Comparison of ENCODE assay signal across 18 cellular contexts in genomic region chr4:165814256-165815010, GRCh38. TPM values are rescaled to one million over a fixed set of nuclear protein-coding genes. Genes with fewer than 3 reads are reported as not detected.
A peak's percentile ranks its signal among the peaks of the same experiment; 100 is the strongest.
DNase-seq lines count a peak whose midpoint lies in the region; ATAC-seq and TF ChIP-seq lines count a peak whose summit lies in the region.
"Had no signal": no experiment of that assay in that cellular context is flagged by ENCODE, and none has a peak within 500 bp of the region (broad histone marks: within the 10 kb centered on the region; RNA-seq: fewer than 3 reads in every experiment).

No MANE protein-coding gene starts in this region.

- CTCF ChIA-PET in RWPE1 (lab: Yijun Ruan, JAX): no interaction called here
- CTCF ChIA-PET in T-cell (lab: Charles Lee): no interaction called here

- no peak for ATAC-seq in Right ventricle myocardium superior (ENCODE audit: poor library complexity)
- no peak for ATAC-seq in T-cell (replicated peaks in 1 of 4)
- ATAC-seq in HG03139 (IDR thresholded peaks at IDR 0.05; ENCODE audit: unreplicated experiment): no peak
- ATAC-seq: A549; activated T-cell treated with anti-CD3 and anti-CD28 coated beads, Interleukin-2, amount 50 U/mL, for 4 hours; natural killer cell; right cardiac atrium had no signal

- DNase-seq in NCI-H524 (lab: John Stamatoyannopoulos, UW): peak; percentile 4 to 21
- no peak for DNase-seq in NCI-H524 treated with DMSO at 0.1 percent for 48 hours (lab: John Stamatoyannopoulos, UW)
- peak; percentile 75 for DNase-seq in RWPE1 (ENCODE audit: low spot score)
- DNase-seq in fibroblast of gingiva (ENCODE audit: low read depth): peak; percentile 3
- peak; percentile 24 for DNase-seq in skeletal muscle cell (ENCODE audit: low read depth)
- no peak for DNase-seq in Right ventricle myocardium superior
- DNase-seq in T-cell: no peak
- DNase-seq: activated CD4-positive, alpha-beta T cell treated with anti-CD3 and anti-CD28 coated beads, Interleukin-2, amount 50 U/mL, for 4 hours; activated T-cell treated with anti-CD3 and anti-CD28 coated beads, Interleukin-2, amount 50 U/mL, for 4 hours; erythroblast; natural killer cell; NCI-H2107; right cardiac atrium; SK-N-SH; stimulated activated CD4-positive, alpha-beta T cell treated with anti-CD3 and anti-CD28 coated beads, Interleukin-2, amount 100 ng/mL, for 48 hours; stimulated activated CD8-positive, alpha-beta memory T cell treated with anti-CD3 and anti-CD28 coated beads, Interleukin-4, amount 100 ng/mL, for 48 hours had no signal

- intact Hi-C loops in Right ventricle myocardium superior (cut with DNase I): no loop called here

- no peak overlapping the region for H3K27ac Mint-ChIP-seq in T-cell
- H3K27ac Mint-ChIP-seq: natural killer cell had no signal

- POLR2A ChIA-PET in RWPE1 (lab: Yijun Ruan, JAX; ENCODE audit: low non-redundant PET): no interaction called here
- POLR2A ChIA-PET in T-cell (lab: Charles Lee): no interaction called here

- no peaks in the 10 kb centered on the region for H3K27me3 Mint-ChIP-seq in T-cell

- no peaks in the 10 kb centered on the region for H3K4me1 Mint-ChIP-seq in T-cell
- H3K4me1 Mint-ChIP-seq: natural killer cell had no signal

- no peak overlapping the region for H3K4me3 Mint-ChIP-seq in T-cell
- H3K4me3 Mint-ChIP-seq: activated T-cell treated with anti-CD3 and anti-CD28 coated beads, Interleukin-2, amount 50 U/mL, for 4 hours; natural killer cell had no signal

- no peaks in the 10 kb centered on the region for H3K36me3 Mint-ChIP-seq in T-cell
- H3K36me3 Mint-ChIP-seq: natural killer cell had no signal

- peaks cover 0 to 15% (median 2%) of the 10 kb centered on the region in 3 donors for H3K9me3 Mint-ChIP-seq in T-cell

- no peak for TF ChIP-seq CTCF in RWPE1 (conservative IDR thresholded peaks at IDR 0.05; ENCODE audit: low read depth)

- no peak overlapping the region for H3K4me3 ChIP-seq in skeletal muscle cell (ENCODE audit: low read depth, low read length)
- H3K4me3 ChIP-seq: A549 had no signal

- no peak overlapping the region for H3K27ac ChIP-seq in RWPE1
- H3K27ac ChIP-seq: A549 had no signal

RNA-seq across cellular contexts. Expression of gene TLL1, which starts 58.6 kb away (rescaled TPM):
- total RNA-seq in Right ventricle myocardium superior (0.35 TPM), T-cell (not detected)
- total RNA-seq: activated T-cell treated with anti-CD3 and anti-CD28 coated beads, Interleukin-2, amount 50 U/mL, for 4 hours; natural killer cell had no signal

Comparison
In these comparisons a context has a peak if more than half of its experiments do, and no peak if none do; other contexts are left out.
1. DNase-seq: peak in NCI-H524 (2 of 2), RWPE1 (single experiment), fibroblast of gingiva (single experiment) and skeletal muscle cell (single experiment); none in NCI-H524 treated with DMSO at 0.1 percent for 48 hours (single experiment), Right ventricle myocardium superior (single experiment) and T-cell (0 of 34).